ENCODE assay signal across 2 cellular contexts in genomic region chr6:169008641-169009040, GRCh38.
TF ChIP-seq lines count a peak whose summit lies in the region.

No MANE protein-coding gene starts in this region.

TF ChIP-seq in H1, 55 proteins besides CTCF, POLR2A, EP300 and RAD21 (continued from another document):
- no peak for TF ChIP-seq GTF2F1 (IDR thresholded peaks at IDR 0.05; ENCODE audit: borderline replicate concordance, low read depth, low read length)

TF ChIP-seq in HepG2, 621 proteins besides CTCF, POLR2A, EP300 and RAD21 (continued from another document):
- TF ChIP-seq ZNF580 (CRISPR knock-in tag; IDR thresholded peaks at IDR 0.05; ENCODE audit: borderline replicate concordance, low read depth) (no peak), REL (CRISPR knock-in tag; conservative IDR thresholded peaks at IDR 0.05) (no peak), POLR2G (IDR thresholded peaks at IDR 0.05; ENCODE audit: low read depth, low read length) (no peak), MYC (CRISPR knock-in tag; IDR thresholded peaks at IDR 0.05; ENCODE audit: borderline replicate concordance) (no peak), HOMEZ (CRISPR knock-in tag; IDR thresholded peaks at IDR 0.05; ENCODE audit: low read depth) (no peak), TOPORS (CRISPR knock-in tag; IDR thresholded peaks at IDR 0.05) (no peak), ZNF230 (CRISPR knock-in tag; IDR thresholded peaks at IDR 0.05) (no peak), HNF1B (CRISPR knock-in tag; IDR thresholded peaks at IDR 0.05) (no peak), SMAD9 (CRISPR knock-in tag; IDR thresholded peaks at IDR 0.05) (no peak)
